Comparison of ENCODE assay signal across 20 cellular contexts in genomic region chr3:123158330-123158729, GRCh38. TPM values are rescaled to one million over a fixed set of nuclear protein-coding genes. Genes with fewer than 3 reads are reported as not detected.
DNase-seq lines count a peak whose midpoint lies in the region; ATAC-seq and TF ChIP-seq lines count a peak whose summit lies in the region.
"Had no signal": no experiment of that assay in that cellular context is flagged by ENCODE, and none has a peak within 500 bp of the region (broad histone marks: within the 10 kb centered on the region; RNA-seq: fewer than 3 reads in every experiment).

No MANE protein-coding gene starts in this region.

- CTCF ChIA-PET in activated CD8-positive, alpha-beta memory T cell treated with anti-CD3 and anti-CD28 coated beads, Interleukin-2, amount 10 ng/mL, durations not matched to agents 7 days and 5 days (lab: Charles Lee), result no interaction called here
- CTCF ChIA-PET in PC-3 (lab: Charles Lee), result interaction anchor here (0.6 kb wide), 1 partner anchor 213 kb away, joined by 3 read pairs; no protein-coding TSS in a partner anchor

- H3K36me3 Mint-ChIP-seq in activated CD8-positive, alpha-beta memory T cell treated with anti-CD3 and anti-CD28 coated beads, Interleukin-2, amount 10 ng/mL, durations not matched to agents 7 days and 5 days, result no peaks in the 10 kb centered on the region
- peaks cover 63 to 78% of the 10 kb centered on the region in 2 donors for H3K36me3 Mint-ChIP-seq in stimulated activated naive B cell treated with anti-CD40 and anti-IgM and Interleukin-4, amounts not matched to agents 10 μg/mL and 1 μg/mL and 100 μg/mL, for 72 hours

- no peaks in the 10 kb centered on the region for H3F3A ChIP-seq in PC-3 (ENCODE audit: low read length, unreplicated experiment)

- H3K36me3 ChIP-seq in PC-3 (ENCODE audit: low read depth, low read length), result peaks cover 36% of the 10 kb centered on the region; the same call in 1 of the 2 replicates
- H3K36me3 ChIP-seq: uterus had no signal

- H3K79me2 ChIP-seq in PC-3 (ENCODE audit: low read length), result no peaks in the 10 kb centered on the region

- H3K9me3 ChIP-seq in PC-3 (ENCODE audit: low read length), result no peaks in the 10 kb centered on the region
- H3K9me3 ChIP-seq: ascending aorta, esophagus muscularis mucosa, uterus had no signal

- BruUV-seq in PC-3 (replicated peaks; lab: Mats Ljungman, UMichigan), result no TSS peak

- no peaks in the 10 kb centered on the region for H3K27me3 Mint-ChIP-seq in activated CD8-positive, alpha-beta memory T cell treated with anti-CD3 and anti-CD28 coated beads, Interleukin-2, amount 10 ng/mL, durations not matched to agents 7 days and 5 days
- no peaks in the 10 kb centered on the region for H3K27me3 Mint-ChIP-seq in stimulated activated naive B cell treated with anti-CD40 and anti-IgM and Interleukin-4, amounts not matched to agents 10 μg/mL and 1 μg/mL and 100 μg/mL, for 72 hours
- H3K27me3 Mint-ChIP-seq: dendritic cell treated with granulocyte-macrophage colony-stimulating factor and Interleukin-4, amounts not matched to agents 40 ng/mL and 50 ng/mL, for 4 days had no signal

- no peak overlapping the region for H2AFZ ChIP-seq in PC-3 (ENCODE audit: low read length)

- POLR2A ChIA-PET in PC-3 (lab: Charles Lee; ENCODE audit: unreplicated experiment), result interaction anchor here (0.7 kb wide), 1 partner anchor 43 kb away, joined by 3 read pairs; the partner anchor contains the start of gene SEC22A

- TF ChIP-seq CTCF in PC-3 (conservative IDR thresholded peaks at IDR 0.05; ENCODE audit: low read depth, low read length), result no peak

- 0 out of 2 replicates have a peak, but pooled peaks cover 3% of the 10 kb centered on the region for H4K20me1 ChIP-seq in PC-3 (ENCODE audit: low read length)

- H3K9me2 ChIP-seq in PC-3 (replicated peaks; ENCODE audit: low read length), result no peaks in the 10 kb centered on the region

- H3K27ac Mint-ChIP-seq in activated CD8-positive, alpha-beta memory T cell treated with anti-CD3 and anti-CD28 coated beads, Interleukin-2, amount 10 ng/mL, durations not matched to agents 7 days and 5 days, result no peak overlapping the region
- peak overlapping the region; percentile 73 for H3K27ac Mint-ChIP-seq in stimulated activated naive B cell treated with anti-CD40 and anti-IgM and Interleukin-4, amounts not matched to agents 10 μg/mL and 1 μg/mL and 100 μg/mL, for 72 hours
- H3K27ac Mint-ChIP-seq: dendritic cell treated with granulocyte-macrophage colony-stimulating factor and Interleukin-4, amounts not matched to agents 40 ng/mL and 50 ng/mL, for 4 days; mesothelial cell of epicardium had no signal

- intact Hi-C loops in PC-3 (cut with micrococcal nuclease), result no loop called here

- H3K27ac ChIP-seq in PC-3 (ENCODE audit: low read length), result no peak overlapping the region
- H3K27ac ChIP-seq: ascending aorta, esophagus muscularis mucosa, uterus had no signal

- no peaks in the 10 kb centered on the region for H3K9me3 Mint-ChIP-seq in activated CD8-positive, alpha-beta memory T cell treated with anti-CD3 and anti-CD28 coated beads, Interleukin-2, amount 10 ng/mL, durations not matched to agents 7 days and 5 days (ENCODE audit: low read depth)
- H3K9me3 Mint-ChIP-seq in stimulated activated naive B cell treated with anti-CD40 and anti-IgM and Interleukin-4, amounts not matched to agents 10 μg/mL and 1 μg/mL and 100 μg/mL, for 72 hours, result no peaks in the 10 kb centered on the region
- H3K9me3 Mint-ChIP-seq: dendritic cell treated with granulocyte-macrophage colony-stimulating factor and Interleukin-4, amounts not matched to agents 40 ng/mL and 50 ng/mL, for 4 days; mesothelial cell of epicardium had no signal

- no peaks in the 10 kb centered on the region for H3K4me1 Mint-ChIP-seq in activated CD8-positive, alpha-beta memory T cell treated with anti-CD3 and anti-CD28 coated beads, Interleukin-2, amount 10 ng/mL, durations not matched to agents 7 days and 5 days
- H3K4me1 Mint-ChIP-seq in stimulated activated naive B cell treated with anti-CD40 and anti-IgM and Interleukin-4, amounts not matched to agents 10 μg/mL and 1 μg/mL and 100 μg/mL, for 72 hours, result peaks cover 4 to 21% of the 10 kb centered on the region in 2 donors
- H3K4me1 Mint-ChIP-seq: mesothelial cell of epicardium had no signal

- no peak for ATAC-seq in activated CD8-positive, alpha-beta memory T cell treated with anti-CD3 and anti-CD28 coated beads, Interleukin-2, amount 10 ng/mL, durations not matched to agents 7 days and 5 days
- ATAC-seq in PC-3, result peak; percentile 80
- ATAC-seq in stimulated activated naive B cell treated with anti-CD40 and anti-IgM and Interleukin-4, amounts not matched to agents 10 μg/mL and 1 μg/mL and 100 μg/mL, for 72 hours (replicated peaks), result no peak
- ATAC-seq in GM19328 (IDR thresholded peaks at IDR 0.05; ENCODE audit: unreplicated experiment), result no peak
- no peak for ATAC-seq in GM21737 (IDR thresholded peaks at IDR 0.05; ENCODE audit: unreplicated experiment)
- ATAC-seq: activated CD4-positive, CD25-positive, alpha-beta regulatory T cell treated with anti-CD3 and anti-CD28 coated beads, Interleukin-2, amount 50 U/mL, for 24 hours; K562 had no signal

- peaks cover 18% of the 10 kb centered on the region for H3K4me1 ChIP-seq in PC-3 (ENCODE audit: insufficient read depth, low read length)
- H3K4me1 ChIP-seq: ascending aorta, esophagus muscularis mucosa, uterus had no signal

- no peak overlapping the region for H3K4me3 ChIP-seq in PC-3 (ENCODE audit: low read length)
- H3K4me3 ChIP-seq: ascending aorta, esophagus muscularis mucosa, K562, uterus had no signal

- H3K4me3 Mint-ChIP-seq in activated CD8-positive, alpha-beta memory T cell treated with anti-CD3 and anti-CD28 coated beads, Interleukin-2, amount 10 ng/mL, durations not matched to agents 7 days and 5 days, result no peak overlapping the region
- no peak overlapping the region for H3K4me3 Mint-ChIP-seq in stimulated activated naive B cell treated with anti-CD40 and anti-IgM and Interleukin-4, amounts not matched to agents 10 μg/mL and 1 μg/mL and 100 μg/mL, for 72 hours
- H3K4me3 Mint-ChIP-seq: dendritic cell treated with granulocyte-macrophage colony-stimulating factor and Interleukin-4, amounts not matched to agents 40 ng/mL and 50 ng/mL, for 4 days; mesothelial cell of epicardium had no signal

- no peak overlapping the region for H3K9ac ChIP-seq in PC-3 (ENCODE audit: low read length)

- no peaks in the 10 kb centered on the region for H3K27me3 ChIP-seq in PC-3 (ENCODE audit: low read length)
- H3K27me3 ChIP-seq: ascending aorta, esophagus muscularis mucosa, uterus had no signal

- peak; percentile 24 for DNase-seq in activated CD8-positive, alpha-beta memory T cell treated with anti-CD3 and anti-CD28 coated beads for 24 hours
- no peak for DNase-seq in activated CD8-positive, alpha-beta memory T cell treated with anti-CD3 and anti-CD28 coated beads, Interleukin-2, amount 10 ng/mL, durations not matched to agents 7 days and 5 days
- DNase-seq in PC-3, result peak; percentile 67
- peak; percentile 4 for DNase-seq in glomerular endothelial cell (ENCODE audit: extremely low read depth, low read depth, low spot score)
- no peak for DNase-seq in stimulated activated naive B cell treated with anti-CD40 and anti-IgM and Interleukin-4, amounts not matched to agents 10 μg/mL and 1 μg/mL and 100 μg/mL, for 72 hours
- no peak for DNase-seq in stimulated activated CD4-positive, alpha-beta T cell treated with anti-CD3 and anti-CD28 coated beads, Interleukin-12 subunit alpha, Interleukin-12 subunit beta, amount 100 ng/mL, for 4 hours
- DNase-seq: islet precursor cell, NCI-H1105, NCI-H446, retina, Right ventricle myocardium superior, uterus had no signal

- H3K4me2 ChIP-seq in PC-3 (ENCODE audit: low read length), result no peak overlapping the region

RNA-seq across cellular contexts. Expression of gene SEC22A, which starts 43.4 kb away (rescaled TPM):
- 10 to 100 TPM; 14.5 to 15.2 TPM for total RNA-seq in activated CD8-positive, alpha-beta memory T cell treated with anti-CD3 and anti-CD28 coated beads, Interleukin-2, amount 10 ng/mL, durations not matched to agents 7 days and 5 days
- total RNA-seq in PC-3 (2014; rRNA removed), result 34.3 and 37.9 TPM in 2 replicates
- 37.0 and 57.2 TPM in 2 replicates for total RNA-seq in glomerular endothelial cell

Comparison
In these comparisons a context has a peak if more than half of its experiments do, and no peak if none do; other contexts are left out.
1. DNase-seq: peak in activated CD8-positive, alpha-beta memory T cell treated with anti-CD3 and anti-CD28 coated beads for 24 hours (single experiment), PC-3 (single experiment) and glomerular endothelial cell (single experiment); none in activated CD8-positive, alpha-beta memory T cell treated with anti-CD3 and anti-CD28 coated beads, Interleukin-2, amount 10 ng/mL, durations not matched to agents 7 days and 5 days (single experiment), stimulated activated naive B cell treated with anti-CD40 and anti-IgM and Interleukin-4, amounts not matched to agents 10 μg/mL and 1 μg/mL and 100 μg/mL, for 72 hours (single experiment) and stimulated activated CD4-positive, alpha-beta T cell treated with anti-CD3 and anti-CD28 coated beads, Interleukin-12 subunit alpha, Interleukin-12 subunit beta, amount 100 ng/mL, for 4 hours (single experiment).